In genomic region chrX:133792198-133792953, GRCh38 we compare ENCODE assay signal across 8 cellular contexts.
A peak's percentile ranks its signal among the peaks of the same experiment; 100 is the strongest.
DNase-seq lines count a peak whose midpoint lies in the region; ATAC-seq and TF ChIP-seq lines count a peak whose summit lies in the region.

No MANE protein-coding gene starts in this region.

- H3K9me2 ChIP-seq in PC-9 (ENCODE audit: insufficient read depth) = no peaks in the 10 kb centered on the region

- no TSS peak for BruUV-seq in PC-9 (replicated peaks; lab: Mats Ljungman, UMichigan)

- H3K4me2 ChIP-seq in PC-9 = peak overlapping the region; percentile 44

- no peak overlapping the region for H3K4me3 ChIP-seq in CD8-positive, alpha-beta T cell (ENCODE audit: low read depth, low read length)
- no peak overlapping the region for H3K4me3 ChIP-seq in PC-9
- peak overlapping the region; percentile 39 for H3K4me3 ChIP-seq in fibroblast of villous mesenchyme (ENCODE audit: low read depth, low read length)
- no peak overlapping the region for H3K4me3 ChIP-seq in neutrophil (ENCODE audit: low read depth in 1 of 2, low read length in 1 of 2)

- peak; percentile 51 for ATAC-seq in CD8-positive, alpha-beta T cell
- peak; percentile 66 for ATAC-seq in GM19452 (IDR thresholded peaks at IDR 0.05; ENCODE audit: unreplicated experiment)

- H3K4me3 Mint-ChIP-seq in CD8-positive, alpha-beta T cell = no peak overlapping the region
- no peak overlapping the region for H3K4me3 Mint-ChIP-seq in activated T-helper 1 cell treated with anti-CD3 and anti-CD28 coated beads, Interleukin-12 subunit alpha, Interleukin-12 subunit beta, Interleukin-2, Interleukin-4 antibody, amounts not matched to agents 30 ng/mL and 10 ng/mL and 1 ng/mL, durations not matched to agents 14 hours and 24 hours and 36 hours

- no peak overlapping the region for H2AFZ ChIP-seq in PC-9

- POLR2A ChIA-PET in CD8-positive, alpha-beta T cell (lab: Charles Lee) = no interaction called here
- POLR2A ChIA-PET in PC-9 (lab: Charles Lee; ENCODE audit: unreplicated experiment) = no interaction called here

- H3K27me3 ChIP-seq in CD8-positive, alpha-beta T cell (ENCODE audit: insufficient read depth, low read length) = no peaks in the 10 kb centered on the region
- H3K27me3 ChIP-seq in PC-9 (ENCODE audit: insufficient read depth, low read depth) = no peaks in the 10 kb centered on the region
- no peaks in the 10 kb centered on the region for H3K27me3 ChIP-seq in neutrophil

- H3K27me3 Mint-ChIP-seq in CD8-positive, alpha-beta T cell (ENCODE audit: low read depth) = no peaks in the 10 kb centered on the region
- H3K27me3 Mint-ChIP-seq in activated T-helper 1 cell treated with anti-CD3 and anti-CD28 coated beads, Interleukin-12 subunit alpha, Interleukin-12 subunit beta, Interleukin-2, Interleukin-4 antibody, amounts not matched to agents 30 ng/mL and 10 ng/mL and 1 ng/mL, durations not matched to agents 14 hours and 24 hours and 36 hours (ENCODE audit: insufficient read depth) = peaks cover 9% of the 10 kb centered on the region

- H3K36me3 Mint-ChIP-seq in CD8-positive, alpha-beta T cell = no peaks in the 10 kb centered on the region
- H3K36me3 Mint-ChIP-seq in activated T-helper 1 cell treated with anti-CD3 and anti-CD28 coated beads, Interleukin-12 subunit alpha, Interleukin-12 subunit beta, Interleukin-2, Interleukin-4 antibody, amounts not matched to agents 30 ng/mL and 10 ng/mL and 1 ng/mL, durations not matched to agents 14 hours and 24 hours and 36 hours (ENCODE audit: low read depth) = no peaks in the 10 kb centered on the region

- no peaks in the 10 kb centered on the region for H3F3A ChIP-seq in PC-9 (ENCODE audit: insufficient read depth, low read depth)

- H3K4me1 Mint-ChIP-seq in CD8-positive, alpha-beta T cell (ENCODE audit: low read depth) = no peaks in the 10 kb centered on the region
- H3K4me1 Mint-ChIP-seq in activated T-helper 1 cell treated with anti-CD3 and anti-CD28 coated beads, Interleukin-12 subunit alpha, Interleukin-12 subunit beta, Interleukin-2, Interleukin-4 antibody, amounts not matched to agents 30 ng/mL and 10 ng/mL and 1 ng/mL, durations not matched to agents 14 hours and 24 hours and 36 hours (ENCODE audit: low read depth) = no peaks in the 10 kb centered on the region

- CTCF ChIA-PET in CD8-positive, alpha-beta T cell (lab: Charles Lee) = interaction anchor here (0.5 to 3.9 kb wide), 19 partner anchors 9 to 604 kb away, joined by 3 to 39 read pairs (median 3); no protein-coding TSS in a partner anchor
- CTCF ChIA-PET in PC-9 (lab: Charles Lee) = interaction anchor here (0.6 to 1.5 kb wide), 5 partner anchors 13 to 706 kb away, joined by 3 to 7 read pairs (median 3); no protein-coding TSS in a partner anchor

- no peaks in the 10 kb centered on the region for H3K9me3 Mint-ChIP-seq in CD8-positive, alpha-beta T cell
- H3K9me3 Mint-ChIP-seq in activated T-helper 1 cell treated with anti-CD3 and anti-CD28 coated beads, Interleukin-12 subunit alpha, Interleukin-12 subunit beta, Interleukin-2, Interleukin-4 antibody, amounts not matched to agents 30 ng/mL and 10 ng/mL and 1 ng/mL, durations not matched to agents 14 hours and 24 hours and 36 hours = no peaks in the 10 kb centered on the region

- no peaks in the 10 kb centered on the region for H3K36me3 ChIP-seq in CD8-positive, alpha-beta T cell (ENCODE audit: insufficient read depth, low read length)
- no peaks in the 10 kb centered on the region for H3K36me3 ChIP-seq in PC-9 (ENCODE audit: low read depth)
- H3K36me3 ChIP-seq in neutrophil = no peaks in the 10 kb centered on the region

- H3K9me3 ChIP-seq in CD8-positive, alpha-beta T cell (ENCODE audit: low read length) = no peaks in the 10 kb centered on the region
- H3K9me3 ChIP-seq in PC-9 (ENCODE audit: insufficient read depth, low read depth) = no peaks in the 10 kb centered on the region
- H3K9me3 ChIP-seq in neutrophil = no peaks in the 10 kb centered on the region

- no peaks in the 10 kb centered on the region for H4K20me1 ChIP-seq in PC-9 (ENCODE audit: insufficient read depth)

- DNase-seq in CD8-positive, alpha-beta T cell = peak; percentile 17 to 70 (median 40)
- peak; percentile 38 for DNase-seq in HuH-7 (ENCODE audit: low spot score)
- DNase-seq in PC-9 = peak; percentile 60 to 61
- peak; percentile 19 for DNase-seq in activated T-helper 1 cell treated with anti-CD3 and anti-CD28 coated beads, Interleukin-12 subunit alpha, Interleukin-12 subunit beta, Interleukin-2, Interleukin-4 antibody, amounts not matched to agents 30 ng/mL and 10 ng/mL and 1 ng/mL, durations not matched to agents 14 hours and 24 hours and 36 hours (ENCODE audit: low spot score)
- peak; percentile 60 for DNase-seq in fibroblast of villous mesenchyme (ENCODE audit: low read depth)
- peak; percentile 83 for DNase-seq in superior temporal gyrus (ENCODE audit: extremely low spot score)

- H3K27ac Mint-ChIP-seq in CD8-positive, alpha-beta T cell = no peak overlapping the region
- H3K27ac Mint-ChIP-seq in activated T-helper 1 cell treated with anti-CD3 and anti-CD28 coated beads, Interleukin-12 subunit alpha, Interleukin-12 subunit beta, Interleukin-2, Interleukin-4 antibody, amounts not matched to agents 30 ng/mL and 10 ng/mL and 1 ng/mL, durations not matched to agents 14 hours and 24 hours and 36 hours = no peak overlapping the region

- intact Hi-C loops in CD8-positive, alpha-beta T cell (cut with DNase I, micrococcal nuclease) = loop anchor here (1.0 to 10.0 kb wide), 7 partner anchors 234 to 1115 kb away; partner anchors contain the start of gene HPRT1 (in 1 of the 2)
- intact Hi-C loops in PC-9 (cut with micrococcal nuclease; ENCODE audit: unreplicated experiment) = loop anchor here (2.0 to 5.0 kb wide), 3 partner anchors 130 to 604 kb away; no protein-coding TSS in a partner anchor
- intact Hi-C loops in activated T-helper 1 cell treated with anti-CD3 and anti-CD28 coated beads, Interleukin-12 subunit alpha, Interleukin-12 subunit beta, Interleukin-2, Interleukin-4 antibody, amounts not matched to agents 30 ng/mL and 10 ng/mL and 1 ng/mL, durations not matched to agents 14 hours and 24 hours and 36 hours (cut with micrococcal nuclease) = loop anchor here (1.0 to 5.0 kb wide), 6 partner anchors 130 to 1965 kb away; no protein-coding TSS in a partner anchor

- no peaks in the 10 kb centered on the region for H3K79me2 ChIP-seq in PC-9 (ENCODE audit: low read depth)

- no peak overlapping the region for H3K27ac ChIP-seq in CD8-positive, alpha-beta T cell (ENCODE audit: low read depth, low read length)
- H3K27ac ChIP-seq in PC-9 = no peak overlapping the region
- H3K27ac ChIP-seq in neutrophil = no peak overlapping the region

- peak; percentile 84 for TF ChIP-seq CTCF in CD8-positive, alpha-beta T cell (IDR thresholded peaks at IDR 0.05)
- TF ChIP-seq CTCF in PC-9 (conservative IDR thresholded peaks at IDR 0.05) (peak; percentile 96), fibroblast of villous mesenchyme (IDR thresholded peaks at IDR 0.05; ENCODE audit: insufficient read depth, low read depth, low read length) (peak; percentile 99), neutrophil (IDR thresholded peaks at IDR 0.05) (peak; percentile 32)

- H3K4me1 ChIP-seq in CD8-positive, alpha-beta T cell (ENCODE audit: insufficient read depth, low read length) = no peaks in the 10 kb centered on the region
- no peaks in the 10 kb centered on the region for H3K4me1 ChIP-seq in PC-9 (replicated peaks; ENCODE audit: insufficient read depth)
- no peaks in the 10 kb centered on the region for H3K4me1 ChIP-seq in neutrophil (ENCODE audit: control insufficient read depth in 1 of 2, insufficient read depth in 1 of 2, low read depth in 1 of 2, low read length in 1 of 2)

Comparison
In these comparisons a context has a peak if more than half of its experiments do, and no peak if none do; other contexts are left out.
1. DNase-seq: peak in every context shown above with its lines; median percentile 83 in superior temporal gyrus; 60 in PC-9; 60 in fibroblast of villous mesenchyme; 40 in CD8-positive, alpha-beta T cell; 38 in HuH-7; 19 in activated T-helper 1 cell treated with anti-CD3 and anti-CD28 coated beads, Interleukin-12 subunit alpha, Interleukin-12 subunit beta, Interleukin-2, Interleukin-4 antibody, amounts not matched to agents 30 ng/mL and 10 ng/mL and 1 ng/mL, durations not matched to agents 14 hours and 24 hours and 36 hours.
2. CTCF ChIP-seq: peak in every context shown above with its lines; median percentile 99 in fibroblast of villous mesenchyme; 96 in PC-9; 84 in CD8-positive, alpha-beta T cell; 32 in neutrophil.